ENCODE assay signal across 19 cellular contexts in the genomic region with DNA sequence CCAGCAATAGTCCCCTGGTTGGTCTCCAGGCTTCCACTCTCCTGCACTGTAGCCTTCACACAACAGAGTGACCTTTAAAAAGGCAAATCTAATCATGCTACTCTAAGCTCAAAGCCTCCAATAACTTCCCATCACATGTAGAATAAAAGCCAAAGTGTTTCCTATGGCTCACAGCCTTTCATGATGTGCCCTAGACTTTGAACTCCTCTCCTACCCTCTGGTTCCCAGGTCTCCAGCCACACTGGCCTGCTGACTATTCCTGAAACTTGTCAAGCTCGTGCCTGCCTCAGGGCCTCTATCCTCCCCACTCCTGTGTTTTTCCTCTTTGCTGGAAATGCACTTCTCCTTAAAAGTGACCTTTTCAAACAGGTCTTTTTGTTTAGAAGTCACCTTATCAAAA. TPM values are rescaled to one million over a fixed set of nuclear protein-coding genes. Genes with fewer than 3 reads are reported as not detected.
DNase-seq lines count a peak whose midpoint lies in the region; ATAC-seq, FAIRE-seq and TF ChIP-seq lines count a peak whose summit lies in the region.
"Had no signal": no experiment of that assay in that cellular context is flagged by ENCODE, and none has a peak within 500 bp of the region (broad histone marks: within the 10 kb centered on the region; RNA-seq: fewer than 3 reads in every experiment).

No MANE protein-coding gene starts in this region.

- H3K36me3 Mint-ChIP-seq in type B pancreatic cell = peaks cover 5% of the 10 kb centered on the region

- H4K20me1 ChIP-seq in HepG2 (ENCODE audit: insufficient read depth, low read length) = no peaks in the 10 kb centered on the region

- no peak overlapping the region for H3K9ac ChIP-seq in HepG2 (ENCODE audit: insufficient read depth, low read depth, low read length)

- no peak for TF ChIP-seq RAD21 in HepG2 (CRISPR knock-in tag; IDR thresholded peaks at IDR 0.05)

- peaks cover 52% of the 10 kb centered on the region for H3K79me2 ChIP-seq in HepG2 (ENCODE audit: insufficient read depth, low read length)

- H3K27ac Mint-ChIP-seq in type B pancreatic cell = peak overlapping the region; percentile 2
- H3K27ac Mint-ChIP-seq: activated CD8-positive, alpha-beta T cell treated with anti-CD3 and anti-CD28 coated beads, Interleukin-2, amount 10 ng/mL, durations not matched to agents 7 days and 5 days had no signal

- intact Hi-C loops in left cardiac atrium (cut with DNase I) = no loop called here
- intact Hi-C loops in Panc1 (cut with micrococcal nuclease; ENCODE audit: unreplicated experiment) = no loop called here
- intact Hi-C loops in HepG2 (cut with micrococcal nuclease; ENCODE audit: unreplicated experiment) = no loop called here

- in situ Hi-C loops in Panc1 (cut with HindIII; ENCODE audit: low pct_unique_long_range_greater_than_20kb, low sequenced_read_pairs) (no loop called here), HepG2 (cut with HindIII; ENCODE audit: extremely low pct_ligation_motif_present, low pct_unique_long_range_greater_than_20kb) (no loop called here)

- TF ChIP-seq CTCF in cardiac muscle cell (IDR thresholded peaks at IDR 0.05; ENCODE audit: low read depth, low read length) (no peak), Panc1 (IDR thresholded peaks at IDR 0.05) (no peak), HepG2 (CRISPR knock-in tag; IDR thresholded peaks at IDR 0.05) (no peak), type B pancreatic cell (conservative IDR thresholded peaks at IDR 0.05) (no peak)

- BruUV-seq in Panc1 (replicated peaks; lab: Mats Ljungman, UMichigan) (TSS peak; percentile 48), HepG2 (replicated peaks; lab: Mats Ljungman, UMichigan) (no TSS peak)

- FAIRE-seq in HepG2 (lab: Jason Lieb, UNC) = peak; percentile 91
- FAIRE-seq: bronchial epithelial cell had no signal

- no peaks in the 10 kb centered on the region for H3K9me3 ChIP-seq in cardiac muscle cell (ENCODE audit: low read depth)
- no peaks in the 10 kb centered on the region for H3K9me3 ChIP-seq in Panc1 (ENCODE audit: control insufficient read depth, insufficient read depth, low read depth, low read length)
- no peaks in the 10 kb centered on the region for H3K9me3 ChIP-seq in HepG2 (ENCODE audit: low read length)
- H3K9me3 ChIP-seq: HAP-1, left lung, psoas muscle had no signal

- peak overlapping the region; percentile 52 for H3K27ac ChIP-seq in cardiac muscle cell
- no peak overlapping the region for H3K27ac ChIP-seq in Panc1 (ENCODE audit: low read length)
- H3K27ac ChIP-seq in HepG2 (ENCODE audit: extremely low read length, insufficient read depth, low read length) = peak overlapping the region; percentile 44
- H3K27ac ChIP-seq: psoas muscle, RWPE1, WERI-Rb-1 had no signal

- H3K4me3 Mint-ChIP-seq in type B pancreatic cell = peak overlapping the region; percentile 23
- H3K4me3 Mint-ChIP-seq: activated CD8-positive, alpha-beta T cell treated with anti-CD3 and anti-CD28 coated beads, Interleukin-2, amount 10 ng/mL, durations not matched to agents 7 days and 5 days; effector memory CD8-positive, alpha-beta T cell had no signal

- H3K4me1 Mint-ChIP-seq in type B pancreatic cell (ENCODE audit: unreplicated experiment) = peaks cover 20% of the 10 kb centered on the region

- TF ChIP-seq EP300 in HepG2 (IDR thresholded peaks at IDR 0.05; ENCODE audit: low read depth in 2 of 2, low read length in 2 of 2) (no peak), HepG2 (CRISPR knock-in tag; IDR thresholded peaks at IDR 0.05; ENCODE audit: borderline replicate concordance) (no peak)

- H3K4me2 ChIP-seq in HepG2 (ENCODE audit: low read depth, low read length) = peak overlapping the region; percentile 60

- POLR2A ChIA-PET in Panc1 (lab: Charles Lee) = no interaction called here
- POLR2A ChIA-PET in HepG2 (lab: Yijun Ruan, JAX) = no interaction called here

- no peaks in the 10 kb centered on the region for H3K9me3 Mint-ChIP-seq in type B pancreatic cell
- H3K9me3 Mint-ChIP-seq: effector memory CD8-positive, alpha-beta T cell had no signal

- H2AFZ ChIP-seq in HepG2 (ENCODE audit: low read length) = no peak overlapping the region

- H3K4me1 ChIP-seq in cardiac muscle cell (ENCODE audit: low read depth) (peaks cover 17% of the 10 kb centered on the region), Panc1 (ENCODE audit: control insufficient read depth, insufficient read depth, low read length) (peaks cover 7% of the 10 kb centered on the region), HepG2 (ENCODE audit: insufficient read depth, low read length) (peaks cover 46% of the 10 kb centered on the region)
- H3K4me1 ChIP-seq: HAP-1 had no signal

- no peak overlapping the region for H3K4me3 ChIP-seq in cardiac muscle cell
- H3K4me3 ChIP-seq in Panc1 (ENCODE audit: low read depth in 2 of 2, low read length in 2 of 2) = no peak overlapping the region
- H3K4me3 ChIP-seq in HepG2 (replicated peaks in 1 of 3; ENCODE audit: insufficient read depth in 1 of 3, low read depth in 2 of 3, low read length in 3 of 3) = peak overlapping the region in 1 of 3 experiments; percentile 6; a peak in 1 of 6 replicates
- H3K4me3 ChIP-seq: HAP-1, left lung, psoas muscle had no signal

- H3K27me3 ChIP-seq in cardiac muscle cell = no peaks in the 10 kb centered on the region
- H3K27me3 ChIP-seq in Panc1 (ENCODE audit: control insufficient read depth, insufficient read depth, low read length) = no peaks in the 10 kb centered on the region
- H3K27me3 ChIP-seq in HepG2 (ENCODE audit: control insufficient read depth in 1 of 2, insufficient read depth in 2 of 2, low read length in 2 of 2) = no peaks in the 10 kb centered on the region; a peak in 1 of 5 replicates
- H3K27me3 ChIP-seq: left lung had no signal

- 0% methylated on average over 1 of the region's 1 CpG for WGBS in HepG2 (ENCODE audit: low lambda C conversion rate)

- H3K27me3 Mint-ChIP-seq in type B pancreatic cell = peaks cover 14% of the 10 kb centered on the region
- H3K27me3 Mint-ChIP-seq: effector memory CD8-positive, alpha-beta T cell had no signal

- no peaks in the 10 kb centered on the region for H3K36me3 ChIP-seq in cardiac muscle cell
- H3K36me3 ChIP-seq in Panc1 (ENCODE audit: control insufficient read depth, insufficient read depth, low read length) = no peaks in the 10 kb centered on the region; the same call in 1 of the 2 replicates
- no peaks in the 10 kb centered on the region for H3K36me3 ChIP-seq in HepG2 (replicated peaks in 1 of 2; ENCODE audit: control insufficient read depth in 1 of 2, insufficient read depth in 2 of 2, low read length in 2 of 2)
- H3K36me3 ChIP-seq: HAP-1, left lung, WERI-Rb-1 had no signal

- TF ChIP-seq POLR2A in HepG2 (IDR thresholded peaks at IDR 0.05; ENCODE audit: insufficient read depth in 1 of 2, low read depth in 2 of 2, low read length in 2 of 2) = no peak

- CTCF ChIA-PET in Panc1 (lab: Charles Lee) (interaction anchor here (0.5 kb wide), 1 partner anchor 66 kb away, joined by 9 read pairs; no protein-coding TSS in a partner anchor), HepG2 (lab: Yijun Ruan, JAX; ENCODE audit: low intra/inter-chr PET ratio, low total read pairs) (no interaction called here)

- ATAC-seq in left cardiac atrium = no peak
- no peak for ATAC-seq in Panc1
- peak; percentile 45 for ATAC-seq in HepG2
- ATAC-seq in GM19395 (IDR thresholded peaks at IDR 0.05; ENCODE audit: unreplicated experiment) = no peak
- ATAC-seq in HG03439 (IDR thresholded peaks at IDR 0.05; ENCODE audit: unreplicated experiment) = no peak
- ATAC-seq: activated CD8-positive, alpha-beta T cell treated with anti-CD3 and anti-CD28 coated beads, Interleukin-2, amount 10 ng/mL, durations not matched to agents 7 days and 5 days; effector memory CD8-positive, alpha-beta T cell; left lung; psoas muscle had no signal

- no peak for DNase-seq in cardiac muscle cell (ENCODE audit: low read depth in 1 of 2, low spot score in 1 of 2)
- no peak for DNase-seq in left cardiac atrium
- DNase-seq in Panc1 (ENCODE audit: low read depth, low spot score) = no peak
- peak; percentile 71 for DNase-seq in HepG2 (ENCODE audit: low spot score)
- DNase-seq in type B pancreatic cell (ENCODE audit: extremely low spot score, unreplicated experiment) = no peak
- no peak for DNase-seq in NCI-H2196 (lab: John Stamatoyannopoulos, UW; ENCODE audit: unreplicated experiment)
- DNase-seq: ACHN; activated CD8-positive, alpha-beta T cell treated with anti-CD3 and anti-CD28 coated beads, Interleukin-2, amount 10 ng/mL, durations not matched to agents 7 days and 5 days; effector memory CD8-positive, alpha-beta T cell; left lung; NCI-H2081 treated with DMSO at 0.1 percent for 48 hours; NCI-H82; psoas muscle; WERI-Rb-1 had no signal

TF ChIP-seq in HepG2, 621 proteins besides CTCF, POLR2A, EP300 and RAD21 (continues in another document):
- TF ChIP-seq GATAD2A (CRISPR knock-in tag; IDR thresholded peaks at IDR 0.05) (peak; percentile 62), EEA1 (CRISPR knock-in tag; IDR thresholded peaks at IDR 0.05; ENCODE audit: borderline replicate concordance) (no peak)

RNA-seq across cellular contexts. Expression of a gene that starts 3.1 kb away (rescaled TPM):
- 74.5 and 82.3 TPM in 2 replicates for total RNA-seq in cardiac muscle cell
- polyA plus RNA-seq in cardiac muscle cell = 49.5 and 58.8 TPM in 2 replicates
- 10 to 100 TPM; 22.2 to 26.8 TPM for total RNA-seq in left cardiac atrium
- 14.5 TPM for total RNA-seq in Panc1 (2021; ENCODE audit: unreplicated experiment)
- polyA plus RNA-seq in Panc1 (2012; ENCODE audit: insufficient read length) = 9.4 TPM
- total RNA-seq in HepG2 (2016; rRNA removed; fragmentation: Illumina TruSeq; extraction: Trizol) = 17.1 and 33.3 TPM in 2 replicates
- 13.0 and 17.3 TPM in 2 replicates for total RNA-seq in HepG2 (2016; cell fraction: cytosol; rRNA removed; fragmentation: Illumina TruSeq; extraction: Trizol; ENCODE audit: low read depth)
- total RNA-seq in HepG2 (2016; cell fraction: insoluble cytoplasmic fraction; rRNA removed; fragmentation: Illumina TruSeq; extraction: Trizol) = 15.2 and 34.6 TPM in 2 replicates
- 11.0 and 13.6 TPM in 2 replicates for total RNA-seq in HepG2 (2016; cell fraction: membrane; rRNA removed; fragmentation: Illumina TruSeq; extraction: Trizol)
- total RNA-seq in HepG2 (2016; cell fraction: nucleus; rRNA removed; fragmentation: Illumina TruSeq; extraction: Trizol) = 32.1 and 36.1 TPM in 2 replicates
- polyA plus RNA-seq in HepG2 (2011; rRNA removed) = 11.7 and 11.9 TPM in 2 replicates
- polyA plus RNA-seq in HepG2 (2011; cell fraction: cytosol; rRNA removed) = 7.6 and 12.6 TPM in 2 replicates
- polyA plus RNA-seq in HepG2 (2011; cell fraction: nucleus; rRNA removed) = 17.6 and 20.6 TPM in 2 replicates
- 30.1 and 31.4 TPM in 2 replicates for polyA plus RNA-seq in HepG2 (2012)
- 1.2 and 1.4 TPM in 2 replicates for polyA plus RNA-seq in HepG2 (2016; cell fraction: cytosol; fragmentation: Illumina TruSeq; extraction: Trizol; ENCODE audit: low read depth)
- polyA plus RNA-seq in HepG2 (2016; cell fraction: insoluble cytoplasmic fraction; fragmentation: Illumina TruSeq; extraction: Trizol; ENCODE audit: low read depth) = 8.8 and 10.0 TPM in 2 replicates
- 3.3 and 3.9 TPM in 2 replicates for polyA plus RNA-seq in HepG2 (2016; cell fraction: membrane; fragmentation: Illumina TruSeq; extraction: Trizol; ENCODE audit: low read depth)
- polyA plus RNA-seq in HepG2 (2016; cell fraction: nucleus; fragmentation: Illumina TruSeq; extraction: Trizol; ENCODE audit: insufficient read depth, low read depth) = 28.0 and 30.1 TPM in 2 replicates
- polyA minus RNA-seq in HepG2 (2011; rRNA and poly(A)+ RNA removed; ENCODE audit: low replicate concordance) = 10.8 and 29.4 TPM in 2 replicates
- 14.9 and 17.1 TPM in 2 replicates for polyA minus RNA-seq in HepG2 (2011; cell fraction: cytosol; rRNA and poly(A)+ RNA removed)
- 39.5 and 40.0 TPM in 2 replicates for polyA minus RNA-seq in HepG2 (2011; cell fraction: nucleus; rRNA and poly(A)+ RNA removed)
- 32.4 and 38.0 TPM in 2 replicates for total RNA-seq in type B pancreatic cell (ENCODE audit: low replicate concordance)
